In genomic region chr16:3281222-3281621, GRCh38 we compare ENCODE assay signal across 20 cellular contexts. TPM values are rescaled to one million over a fixed set of nuclear protein-coding genes. Genes with fewer than 3 reads are reported as not detected.
A peak's percentile ranks its signal among the peaks of the same experiment; 100 is the strongest.
DNase-seq lines count a peak whose midpoint lies in the region; ATAC-seq and TF ChIP-seq lines count a peak whose summit lies in the region.
"Had no signal": no experiment of that assay in that cellular context is flagged by ENCODE, and none has a peak within 500 bp of the region (broad histone marks: within the 10 kb centered on the region; RNA-seq: fewer than 3 reads in every experiment).

No MANE protein-coding gene starts in this region.

- H3K36me3 Mint-ChIP-seq in CD4-positive, alpha-beta memory T cell: peaks cover 23 to 33% of the 10 kb centered on the region in 2 donors
- H3K36me3 Mint-ChIP-seq in immature natural killer cell: peaks cover 1 to 14% (median 8%) of the 10 kb centered on the region in 3 donors

- peak overlapping the region in 2 of 7 donors; percentile 63 to 93 for H3K27ac Mint-ChIP-seq in CD4-positive, alpha-beta memory T cell
- H3K27ac Mint-ChIP-seq in immature natural killer cell: peak overlapping the region in 1 of 6 donors; percentile 31

- peaks cover 0 to 4% of the 10 kb centered on the region in 2 donors for H3K27me3 Mint-ChIP-seq in CD4-positive, alpha-beta memory T cell
- peaks cover 0 to 11% (median 7%) of the 10 kb centered on the region in 3 donors for H3K27me3 Mint-ChIP-seq in immature natural killer cell (ENCODE audit: low read depth in 3 of 3)

- H3K9me3 Mint-ChIP-seq in CD4-positive, alpha-beta memory T cell: peaks cover 0 to 15% (median 6%) of the 10 kb centered on the region in 8 donors
- peaks cover 0 to 3% (median 0%) of the 10 kb centered on the region in 6 donors for H3K9me3 Mint-ChIP-seq in immature natural killer cell

- H3K4me1 ChIP-seq in BLaER1 treated with 17β-estradiol and CSF1 and Interleukin-3, amounts not matched to agents 10 nM and 100 nM: peaks cover 24 to 31% (median 28%) of the 10 kb centered on the region in 10 experiments
- H3K4me1 ChIP-seq in CD4-positive, alpha-beta memory T cell (ENCODE audit: insufficient read depth, low read length): peaks cover 27% of the 10 kb centered on the region
- H3K4me1 ChIP-seq: BE2C had no signal

- H3K27me3 ChIP-seq in BLaER1 treated with 17β-estradiol and CSF1 and Interleukin-3, amounts not matched to agents 10 nM and 100 nM: no peaks in the 10 kb centered on the region
- H3K27me3 ChIP-seq in CD4-positive, alpha-beta memory T cell (ENCODE audit: insufficient read depth, low read length): no peaks in the 10 kb centered on the region

- no peak overlapping the region for H3K9ac ChIP-seq in BLaER1 treated with 17β-estradiol and CSF1 and Interleukin-3, amounts not matched to agents 10 nM and 100 nM

- H3K4me1 Mint-ChIP-seq in CD4-positive, alpha-beta memory T cell: peaks cover 18 to 42% (median 29%) of the 10 kb centered on the region in 4 donors
- peaks cover 34 to 42% of the 10 kb centered on the region in 2 donors for H3K4me1 Mint-ChIP-seq in immature natural killer cell

- intact Hi-C loops in CD4-positive, alpha-beta memory T cell (cut with micrococcal nuclease): loop anchor here (5.0 kb wide), 1 partner anchor 99 kb away; no protein-coding TSS in a partner anchor

- ATAC-seq in GM18873 (IDR thresholded peaks at IDR 0.05; ENCODE audit: low FRiP score, unreplicated experiment) (no peak), GM19463 (IDR thresholded peaks at IDR 0.05; ENCODE audit: unreplicated experiment) (no peak)
- ATAC-seq: psoas muscle had no signal

- H4K20me1 ChIP-seq in BLaER1 treated with 17β-estradiol and CSF1 and Interleukin-3, amounts not matched to agents 10 nM and 100 nM: peaks cover 0 to 28% (median 20%) of the 10 kb centered on the region in 11 experiments; a peak in 12 of 22 replicates

- H3K4me2 ChIP-seq in BLaER1 treated with 17β-estradiol and CSF1 and Interleukin-3, amounts not matched to agents 10 nM and 100 nM: peak overlapping the region in 9 of 11 experiments; percentile 86 to 98 (median 95); a peak in 10 of 22 replicates

- H3K4me3 Mint-ChIP-seq in CD4-positive, alpha-beta memory T cell: peak overlapping the region in 5 of 8 donors; percentile 5 to 52 (median 45)
- H3K4me3 Mint-ChIP-seq in immature natural killer cell: peak overlapping the region in 4 of 5 donors; percentile 45 to 89 (median 56)

- H3K27ac ChIP-seq in BLaER1 treated with 17β-estradiol and CSF1 and Interleukin-3, amounts not matched to agents 10 nM and 100 nM: no peak overlapping the region
- H3K27ac ChIP-seq in CD4-positive, alpha-beta memory T cell (ENCODE audit: low read depth, low read length): no peak overlapping the region
- peak overlapping the region; percentile 93 for H3K27ac ChIP-seq in VCaP
- H3K27ac ChIP-seq: psoas muscle had no signal

- H3K9me3 ChIP-seq in BLaER1 treated with 17β-estradiol and CSF1 and Interleukin-3, amounts not matched to agents 10 nM and 100 nM (replicated peaks in 1 of 11): peaks cover 9 to 21% (median 17%) of the 10 kb centered on the region in 11 experiments
- peaks cover 0 to 3% of the 10 kb centered on the region in 2 donors for H3K9me3 ChIP-seq in CD4-positive, alpha-beta memory T cell (ENCODE audit: control insufficient read depth in 1 of 2, low read length in 2 of 2)
- H3K9me3 ChIP-seq: BE2C, psoas muscle had no signal

- POLR2A ChIA-PET in CD4-positive, alpha-beta memory T cell (lab: Charles Lee; ENCODE audit: partially characterized antibody): interaction anchor here (1.6 to 6.9 kb wide), 4 partner anchors 13 to 120 kb away, joined by 7 to 76 read pairs (median 43); partner anchors contain the start of genes TIGD7, ZNF174, ZNF75A and ZSCAN32

- no peak for TF ChIP-seq CTCF in VCaP (conservative IDR thresholded peaks at IDR 0.05)

- DNase-seq in CD4-positive, alpha-beta memory T cell: no peak
- no peak for DNase-seq in immature natural killer cell
- no peak for DNase-seq in Kasumi-1 (lab: John Stamatoyannopoulos, UW)
- DNase-seq: activated gamma-delta T cell; BE2C; cortex of kidney; DMS153; hippocampal formation; mammary epithelial cell; NCI-H1930; NK-92 treated with Interleukin-12 subunit alpha and Interleukin-12 subunit beta, amount 100 ng/mL, for 24 hours; psoas muscle; stimulated activated CD4-positive, alpha-beta T cell treated with anti-CD3 and anti-CD28 coated beads, Interleukin-4, amount 100 ng/mL, for 4 hours; WERI-Rb-1 had no signal

- CTCF ChIA-PET in CD4-positive, alpha-beta memory T cell (lab: Charles Lee; ENCODE audit: partially characterized antibody): no interaction called here

- peaks cover 14 to 20% (median 18%) of the 10 kb centered on the region in 11 experiments for H3K36me3 ChIP-seq in BLaER1 treated with 17β-estradiol and CSF1 and Interleukin-3, amounts not matched to agents 10 nM and 100 nM
- peaks cover 11% of the 10 kb centered on the region for H3K36me3 ChIP-seq in CD4-positive, alpha-beta memory T cell (ENCODE audit: insufficient read depth, low read length)

- H3K4me3 ChIP-seq in BLaER1 treated with 17β-estradiol and CSF1 and Interleukin-3, amounts not matched to agents 10 nM and 100 nM: no peak overlapping the region
- H3K4me3 ChIP-seq in CD4-positive, alpha-beta memory T cell (ENCODE audit: low read length in 2 of 2): no peak overlapping the region

RNA-seq across cellular contexts. Expression of gene ZNF263, which starts 2.1 kb away (rescaled TPM):
- total RNA-seq in CD4-positive, alpha-beta memory T cell: 10 to 100 TPM; 44.0 to 45.1 TPM
- polyA plus RNA-seq in CD4-positive, alpha-beta memory T cell: 10 to 100 TPM; 29.3 to 37.8 TPM
- polyA plus RNA-seq in immature natural killer cell: 10 to 100 TPM; 38.2 to 51.0 (median 42.9) TPM

RNA-seq across cellular contexts. Expression of gene TIGD7, which starts 24.0 kb away (rescaled TPM):
- 10 to 100 TPM; 14.2 to 19.0 TPM for total RNA-seq in CD4-positive, alpha-beta memory T cell
- 1 to 10 TPM; 3.2 to 3.4 TPM for polyA plus RNA-seq in CD4-positive, alpha-beta memory T cell
- polyA plus RNA-seq in immature natural killer cell: 1 to 10 TPM; 2.9 to 4.6 (median 3.9) TPM

RNA-seq across cellular contexts. Expression of gene ZNF75A, which starts 24.1 kb away (rescaled TPM):
- 10 to 100 TPM; 82.7 to 88.1 TPM for total RNA-seq in CD4-positive, alpha-beta memory T cell
- polyA plus RNA-seq in CD4-positive, alpha-beta memory T cell: 10 to 100 TPM; 10.8 to 24.5 TPM
- 10 to 100 TPM; 10.8 to 24.9 (median 20.2) TPM for polyA plus RNA-seq in immature natural killer cell

RNA-seq across cellular contexts. Expression of gene MEFV, which starts 24.8 kb away (rescaled TPM):
- under 1 TPM; 0.35 to 0.42 TPM for total RNA-seq in CD4-positive, alpha-beta memory T cell
- polyA plus RNA-seq in CD4-positive, alpha-beta memory T cell: under 1 TPM in 1 of 2 donors, not detected in 1; 0.05 TPM
- under 1 TPM in 2 of 3 donors, not detected in 1; 0.32 to 0.46 TPM for polyA plus RNA-seq in immature natural killer cell
- total RNA-seq: mammary epithelial cell, smooth muscle cell had no signal
- polyA plus RNA-seq: keratinocyte, mammary epithelial cell, smooth muscle cell had no signal

RNA-seq across cellular contexts. Expression of gene ZNF200, which starts 46.3 kb away (rescaled TPM):
- total RNA-seq in CD4-positive, alpha-beta memory T cell: 10 to 100 TPM; 27.7 to 29.2 TPM
- polyA plus RNA-seq in CD4-positive, alpha-beta memory T cell: 10 to 100 TPM in 1 of 2 donors, 1 to 10 TPM in 1; 6.7 to 11.6 TPM
- polyA plus RNA-seq in immature natural killer cell: 10 to 100 TPM in 1 of 3 donors, 1 to 10 TPM in 2; 6.2 to 14.5 (median 9.8) TPM
